In genomic region chr16:69823831-69824563, GRCh38 we compare ENCODE assay signal across 8 cellular contexts.
DNase-seq lines count a peak whose midpoint lies in the region; ATAC-seq and TF ChIP-seq lines count a peak whose summit lies in the region.

No MANE protein-coding gene starts in this region.

- DNase-seq in WTC11 (ENCODE audit: low spot score) (no peak), memory B cell (ENCODE audit: low spot score in 2 of 2) (peak; percentile 29 to 31), DMS79 treated with DMSO at 0.1 percent for 48 hours (lab: John Stamatoyannopoulos, UW) (no peak), Kasumi-1 (lab: John Stamatoyannopoulos, UW) (no peak), MV-4-11 (lab: John Stamatoyannopoulos, UW) (no peak), iPS-NIHi7 (ENCODE audit: extremely low spot score) (no peak)

- peaks cover 7% of the 10 kb centered on the region for H3K4me1 Mint-ChIP-seq in WTC11
- H3K4me1 Mint-ChIP-seq in memory B cell, result peaks cover 17% of the 10 kb centered on the region

- peak; percentile 39 for TF ChIP-seq POLR2A in GM15510 (IDR thresholded peaks at IDR 0.05; ENCODE audit: borderline replicate concordance, extremely low read depth, insufficient read length)

- H3K27me3 Mint-ChIP-seq in WTC11 (ENCODE audit: low read depth), result no peaks in the 10 kb centered on the region
- no peaks in the 10 kb centered on the region for H3K27me3 Mint-ChIP-seq in memory B cell

- CTCF ChIA-PET in WTC11 (lab: Charles Lee), result interaction anchor here (1.3 kb wide), 1 partner anchor 106 kb away, joined by 5 read pairs; no protein-coding TSS in a partner anchor

- POLR2A ChIA-PET in WTC11 (lab: Charles Lee), result no interaction called here

- H3K4me3 Mint-ChIP-seq in WTC11, result no peak overlapping the region
- H3K4me3 Mint-ChIP-seq in memory B cell, result peak overlapping the region; percentile 87

- peak; percentile 79 for ATAC-seq in GM21717 (IDR thresholded peaks at IDR 0.05; ENCODE audit: unreplicated experiment)
- ATAC-seq in WTC11, result no peak
- peak; percentile 95 for ATAC-seq in memory B cell (ENCODE audit: low read depth)

- H3K9me3 Mint-ChIP-seq in WTC11 (no peaks in the 10 kb centered on the region), memory B cell (no peaks in the 10 kb centered on the region)

- H3K27ac Mint-ChIP-seq in WTC11 (peak overlapping the region; percentile 49), memory B cell (peak overlapping the region; percentile 94)

- TF ChIP-seq CTCF in WTC11 (IDR thresholded peaks at IDR 0.05), result no peak

- no peaks in the 10 kb centered on the region for H3K36me3 Mint-ChIP-seq in WTC11
- peaks cover 13% of the 10 kb centered on the region for H3K36me3 Mint-ChIP-seq in memory B cell

TF ChIP-seq in WTC11, 78 proteins besides CTCF, POLR2A, EP300 and RAD21:
- TF ChIP-seq E2F4 (CRISPR knock-in tag; IDR thresholded peaks at IDR 0.05; ENCODE audit: borderline replicate concordance, low read depth), result no peak
- TF ChIP-seq CDX4 (CRISPR knock-in tag; IDR thresholded peaks at IDR 0.05; ENCODE audit: borderline replicate concordance), result no peak
- no peak for TF ChIP-seq ETV6 (CRISPR knock-in tag; IDR thresholded peaks at IDR 0.05)
- no peak for TF ChIP-seq FOXP1 (CRISPR knock-in tag; IDR thresholded peaks at IDR 0.05; ENCODE audit: borderline replicate concordance)
- TF ChIP-seq NR2C2 (CRISPR knock-in tag; IDR thresholded peaks at IDR 0.05), result no peak
- TF ChIP-seq ZNF263 (CRISPR knock-in tag; IDR thresholded peaks at IDR 0.05; ENCODE audit: low read depth), result no peak
- TF ChIP-seq JUN (CRISPR knock-in tag; IDR thresholded peaks at IDR 0.05), result no peak
- TF ChIP-seq ARID4B (CRISPR knock-in tag; IDR thresholded peaks at IDR 0.05; ENCODE audit: borderline replicate concordance), result no peak

Comparison
In these comparisons a context has a peak if more than half of its experiments do, and no peak if none do; other contexts are left out.
1. DNase-seq: peak in memory B cell (2 of 2); none in WTC11 (single experiment), DMS79 treated with DMSO at 0.1 percent for 48 hours (single experiment), Kasumi-1 (0 of 2), MV-4-11 (single experiment) and iPS-NIHi7 (single experiment).